In genomic region chr2:122707224-122707824, GRCh38 we compare ENCODE assay signal across 13 cellular contexts.
DNase-seq lines count a peak whose midpoint lies in the region; ATAC-seq and TF ChIP-seq lines count a peak whose summit lies in the region.
"Had no signal": no experiment of that assay in that cellular context is flagged by ENCODE, and none has a peak within 500 bp of the region (broad histone marks: within the 10 kb centered on the region; RNA-seq: fewer than 3 reads in every experiment).

No MANE protein-coding gene starts in this region.

- no peak overlapping the region for H3K4me3 ChIP-seq in tibial nerve
- H3K4me3 ChIP-seq: cardiac muscle cell, ovary had no signal

- DNase-seq in renal cortical epithelial cell (ENCODE audit: low read depth) (peak; percentile 98), medulla oblongata (ENCODE audit: extremely low spot score) (no peak), tibial nerve (ENCODE audit: low spot score in 2 of 2) (no peak), NCI-H526 treated with DMSO at 0.1 percent for 48 hours (lab: John Stamatoyannopoulos, UW) (no peak)
- DNase-seq: DMS79, left cardiac atrium, NCI-H2029, OCI-M1, ovary had no signal

- H3K27ac ChIP-seq in tibial nerve, result no peak overlapping the region
- H3K27ac ChIP-seq: cardiac muscle cell, ovary had no signal

- TF ChIP-seq CTCF in tibial nerve (IDR thresholded peaks at IDR 0.05), result no peak

- no peaks in the 10 kb centered on the region for H3K27me3 ChIP-seq in tibial nerve
- H3K27me3 ChIP-seq: cardiac muscle cell, ovary had no signal

- TF ChIP-seq POLR2A in tibial nerve (IDR thresholded peaks at IDR 0.05), result no peak

- no peak for TF ChIP-seq EP300 in tibial nerve (IDR thresholded peaks at IDR 0.05)

- no peaks in the 10 kb centered on the region for H3K36me3 ChIP-seq in tibial nerve
- H3K36me3 ChIP-seq: cardiac muscle cell, ovary had no signal

- H3K9me3 ChIP-seq in tibial nerve, result peaks cover 0 to 1% (median 0%) of the 10 kb centered on the region in 4 donors
- H3K9me3 ChIP-seq: ovary had no signal

- ATAC-seq in GM19035 (IDR thresholded peaks at IDR 0.05; ENCODE audit: unreplicated experiment), result peak; percentile 43
- peak; percentile 49 for ATAC-seq in HG02623 (IDR thresholded peaks at IDR 0.05; ENCODE audit: unreplicated experiment)
- ATAC-seq in HG03460 (IDR thresholded peaks at IDR 0.05; ENCODE audit: unreplicated experiment), result peak; percentile 69
- ATAC-seq: left cardiac atrium had no signal

- 91 to 93% methylated on average over 1 of the region's 1 CpG for WGBS in tibial nerve, 2 donors

- H3K4me1 ChIP-seq in tibial nerve, result no peaks in the 10 kb centered on the region
